ENCODE assay signal across 29 cellular contexts in genomic region chr6:167945937-167946485, GRCh38. TPM values are rescaled to one million over a fixed set of nuclear protein-coding genes. Genes with fewer than 3 reads are reported as not detected.
"Had no signal": no experiment of that assay in that cellular context is flagged by ENCODE, and none has a peak within 500 bp of the region (broad histone marks: within the 10 kb centered on the region; RNA-seq: fewer than 3 reads in every experiment).

No MANE protein-coding gene starts in this region.

- H3K4me1 Mint-ChIP-seq: activated naive CD4-positive, alpha-beta T cell treated with anti-CD3 and anti-CD28 coated beads, Interleukin-2, amount 10 ng/mL, durations not matched to agents 7 days and 5 days; natural killer cell; stimulated activated naive B cell treated with anti-CD40 and anti-IgM and Interleukin-4, amounts not matched to agents 10 μg/mL and 1 μg/mL and 100 μg/mL, for 72 hours had no signal

- DNase-seq: activated CD4-positive, alpha-beta memory T cell treated with anti-CD3 and anti-CD28 coated beads for 36 hours; activated CD4-positive, alpha-beta T cell treated with anti-CD3 and anti-CD28 coated beads for 48 hours; activated effector memory CD4-positive, alpha-beta T cell treated with anti-CD3 and anti-CD28 coated beads, Interleukin-2, amount 50 U/mL, for 16 hours; activated naive CD4-positive, alpha-beta T cell treated with anti-CD3 and anti-CD28 coated beads, Interleukin-2, amount 10 ng/mL, durations not matched to agents 7 days and 5 days; activated T-cell treated with anti-CD3 and anti-CD28 coated beads for 4 hours; amygdala; cerebellar nuclear complex; hypothalamus; natural killer cell; pancreas; small intestine; stimulated activated CD4-positive, alpha-beta T cell treated with anti-CD3 and anti-CD28 coated beads, Interleukin-2, amount 100 ng/mL, for 48 hours; stimulated activated CD8-positive, alpha-beta memory T cell treated with anti-CD3 and anti-CD28 coated beads, Interleukin-4, amount 100 ng/mL, for 48 hours; stimulated activated naive B cell treated with anti-CD40 and anti-IgM and Interleukin-4, amounts not matched to agents 10 μg/mL and 1 μg/mL and 100 μg/mL, for 72 hours; T1000; testis; trophoblast cell; uterus had no signal

- H3K36me3 ChIP-seq: neutrophil, uterus had no signal

- H3K4me3 ChIP-seq: coronary artery, lung, pancreas, testis, uterus had no signal

- H3K4me3 Mint-ChIP-seq: activated CD4-positive, alpha-beta memory T cell treated with anti-CD3 and anti-CD28 coated beads for 36 hours; activated naive CD4-positive, alpha-beta T cell treated with anti-CD3 and anti-CD28 coated beads, Interleukin-2, amount 10 ng/mL, durations not matched to agents 7 days and 5 days; mesothelial cell of epicardium; natural killer cell; stimulated activated naive B cell treated with anti-CD40 and anti-IgM and Interleukin-4, amounts not matched to agents 10 μg/mL and 1 μg/mL and 100 μg/mL, for 72 hours; T-helper 1 cell treated with Interleukin-12 subunit alpha and Interleukin-12 subunit beta and Interleukin-4 antibody, amounts not matched to agents 30 μg/mL and 1 μg/mL, for 36 hours had no signal

- H3K27ac Mint-ChIP-seq: activated CD4-positive, alpha-beta memory T cell treated with anti-CD3 and anti-CD28 coated beads for 36 hours; activated naive CD4-positive, alpha-beta T cell treated with anti-CD3 and anti-CD28 coated beads, Interleukin-2, amount 10 ng/mL, durations not matched to agents 7 days and 5 days; mesothelial cell of epicardium; natural killer cell; stimulated activated naive B cell treated with anti-CD40 and anti-IgM and Interleukin-4, amounts not matched to agents 10 μg/mL and 1 μg/mL and 100 μg/mL, for 72 hours; T-helper 1 cell treated with Interleukin-12 subunit alpha and Interleukin-12 subunit beta and Interleukin-4 antibody, amounts not matched to agents 30 μg/mL and 1 μg/mL, for 36 hours had no signal

- H3K27me3 Mint-ChIP-seq: activated CD4-positive, alpha-beta memory T cell treated with anti-CD3 and anti-CD28 coated beads for 36 hours; activated naive CD4-positive, alpha-beta T cell treated with anti-CD3 and anti-CD28 coated beads, Interleukin-2, amount 10 ng/mL, durations not matched to agents 7 days and 5 days; stimulated activated naive B cell treated with anti-CD40 and anti-IgM and Interleukin-4, amounts not matched to agents 10 μg/mL and 1 μg/mL and 100 μg/mL, for 72 hours had no signal

- ATAC-seq: esophagus mucosa; left lobe of liver; natural killer cell; sciatic nerve; stimulated activated naive B cell treated with anti-CD40 and anti-IgM and Interleukin-4, amounts not matched to agents 10 μg/mL and 1 μg/mL and 100 μg/mL, for 72 hours had no signal

- H3K27me3 ChIP-seq: neutrophil, pancreas, testis, uterus had no signal

- H3K9me3 ChIP-seq: neutrophil, pancreas, testis, uterus had no signal

- FAIRE-seq: frontal cortex, islet of Langerhans, pancreas, small intestine had no signal

- H3K4me1 ChIP-seq: pancreas, testis, uterus had no signal

- H3K9me3 Mint-ChIP-seq: activated CD4-positive, alpha-beta memory T cell treated with anti-CD3 and anti-CD28 coated beads for 36 hours; activated naive CD4-positive, alpha-beta T cell treated with anti-CD3 and anti-CD28 coated beads, Interleukin-2, amount 10 ng/mL, durations not matched to agents 7 days and 5 days; mesothelial cell of epicardium; natural killer cell; stimulated activated naive B cell treated with anti-CD40 and anti-IgM and Interleukin-4, amounts not matched to agents 10 μg/mL and 1 μg/mL and 100 μg/mL, for 72 hours; T-helper 1 cell treated with Interleukin-12 subunit alpha and Interleukin-12 subunit beta and Interleukin-4 antibody, amounts not matched to agents 30 μg/mL and 1 μg/mL, for 36 hours had no signal

- H3K27ac ChIP-seq: coronary artery, neutrophil, pancreas, testis, uterus had no signal

- H3K36me3 Mint-ChIP-seq: natural killer cell had no signal

RNA-seq across cellular contexts. Expression of gene KIF25, which starts 51.5 kb away (rescaled TPM):
- total RNA-seq: activated CD4-positive, alpha-beta memory T cell treated with anti-CD3 and anti-CD28 coated beads for 36 hours; esophagus mucosa; natural killer cell; pulmonary artery endothelial cell had no signal
